ENCODE assay signal across 8 cellular contexts in genomic region chr4:15653864-15654391, GRCh38. TPM values are rescaled to one million over a fixed set of nuclear protein-coding genes. Genes with fewer than 3 reads are reported as not detected.
A peak's percentile ranks its signal among the peaks of the same experiment; 100 is the strongest.
DNase-seq lines count a peak whose midpoint lies in the region; ATAC-seq and TF ChIP-seq lines count a peak whose summit lies in the region.

No MANE protein-coding gene starts in this region.

- no peak for TF ChIP-seq CTCF in RWPE1 (conservative IDR thresholded peaks at IDR 0.05; ENCODE audit: low read depth)

- POLR2A ChIA-PET in RWPE1 (lab: Yijun Ruan, JAX; ENCODE audit: low non-redundant PET): no interaction called here

- no peaks in the 10 kb centered on the region for H3K27me3 Mint-ChIP-seq in activated T-cell treated with anti-CD3 and anti-CD28 coated beads, Interleukin-2, amount 50 U/mL, for 4 hours (ENCODE audit: low read depth)

- H3K36me3 Mint-ChIP-seq in activated T-cell treated with anti-CD3 and anti-CD28 coated beads, Interleukin-2, amount 50 U/mL, for 4 hours (ENCODE audit: insufficient read depth): no peaks in the 10 kb centered on the region

- H3K27ac ChIP-seq in RWPE1: peak overlapping the region; percentile 93
- H3K27ac ChIP-seq in effector memory CD4-positive, alpha-beta T cell (ENCODE audit: insufficient read depth, low read length, poor library complexity, severe bottlenecking): peak overlapping the region; percentile 92
- peak overlapping the region; percentile 85 for H3K27ac ChIP-seq in mesodermal cell (ENCODE audit: low read depth, low read length, severe bottlenecking)
- peak overlapping the region; percentile 97 for H3K27ac ChIP-seq in urinary bladder (ENCODE audit: low read depth)

- peaks cover 43% of the 10 kb centered on the region for H3K4me1 ChIP-seq in effector memory CD4-positive, alpha-beta T cell (ENCODE audit: control insufficient read depth, insufficient read depth, low read length, poor library complexity, severe bottlenecking)
- H3K4me1 ChIP-seq in mesodermal cell (ENCODE audit: control insufficient read depth, insufficient read depth, low read length, poor library complexity, severe bottlenecking): peaks cover 10% of the 10 kb centered on the region
- H3K4me1 ChIP-seq in urinary bladder (ENCODE audit: insufficient read depth): no peaks in the 10 kb centered on the region

- WGBS in mesodermal cell (ENCODE audit: insufficient coverage in 2 of 2), 2 experiments: 0% methylated on average over 1 of the region's 4 CpGs
- WGBS in urinary bladder: 3% methylated on average over 4 of the region's 4 CpGs

- no peaks in the 10 kb centered on the region for H3K9me3 ChIP-seq in effector memory CD4-positive, alpha-beta T cell (ENCODE audit: control insufficient read depth, low read length)
- H3K9me3 ChIP-seq in mesodermal cell (ENCODE audit: control insufficient read depth, low read length): no peaks in the 10 kb centered on the region

- H3K36me3 ChIP-seq in effector memory CD4-positive, alpha-beta T cell (ENCODE audit: control insufficient read depth, insufficient read depth, low read length): no peaks in the 10 kb centered on the region
- H3K36me3 ChIP-seq in mesodermal cell (ENCODE audit: control insufficient read depth, insufficient read depth, low read length) (peaks cover 18% of the 10 kb centered on the region), urinary bladder (ENCODE audit: insufficient read depth) (no peaks in the 10 kb centered on the region)

- CTCF ChIA-PET in RWPE1 (lab: Yijun Ruan, JAX): interaction anchor here (0.5 kb wide), 1 partner anchor 1388 kb away, joined by 3 read pairs; no protein-coding TSS in a partner anchor

- H3K4me3 Mint-ChIP-seq in activated T-cell treated with anti-CD3 and anti-CD28 coated beads, Interleukin-2, amount 50 U/mL, for 4 hours: peak overlapping the region; percentile 99

- no peak for DNase-seq in activated T-cell treated with anti-CD3 and anti-CD28 coated beads, Interleukin-2, amount 50 U/mL, for 4 hours
- no peak for DNase-seq in activated T-cell treated with anti-CD3 and anti-CD28 coated beads, Interleukin-2, amount 50 U/mL, for 48 hours
- DNase-seq in RWPE1 (ENCODE audit: low spot score) (peak; percentile 42), SHP77 (lab: John Stamatoyannopoulos, UW) (no peak)
- no peak for DNase-seq in effector memory CD4-positive, alpha-beta T cell

- H3K4me3 ChIP-seq in effector memory CD4-positive, alpha-beta T cell (ENCODE audit: insufficient read depth, low read depth, low read length, poor library complexity, severe bottlenecking): peak overlapping the region; percentile 95
- H3K4me3 ChIP-seq in mesodermal cell (ENCODE audit: extremely low read depth, insufficient read depth, low read length, poor library complexity, severe bottlenecking): peak overlapping the region; percentile 70
- peak overlapping the region; percentile 89 for H3K4me3 ChIP-seq in urinary bladder (ENCODE audit: low read depth, low read length)

- ATAC-seq in activated T-cell treated with anti-CD3 and anti-CD28 coated beads, Interleukin-2, amount 50 U/mL, for 4 hours: no peak
- ATAC-seq in HG03159 (IDR thresholded peaks at IDR 0.05; ENCODE audit: unreplicated experiment): peak; percentile 31

- peaks cover 57% of the 10 kb centered on the region for H3K4me1 Mint-ChIP-seq in activated T-cell treated with anti-CD3 and anti-CD28 coated beads, Interleukin-2, amount 50 U/mL, for 4 hours (ENCODE audit: low read depth)

- no peaks in the 10 kb centered on the region for H3K27me3 ChIP-seq in effector memory CD4-positive, alpha-beta T cell (replicated peaks; ENCODE audit: control insufficient read depth, insufficient read depth, low read length, poor library complexity, severe bottlenecking)

- H3K9me3 Mint-ChIP-seq in activated T-cell treated with anti-CD3 and anti-CD28 coated beads, Interleukin-2, amount 50 U/mL, for 4 hours: no peaks in the 10 kb centered on the region

RNA-seq across cellular contexts. Expression of gene FBXL5, which starts 1.2 kb away (rescaled TPM):
- total RNA-seq in activated T-cell treated with anti-CD3 and anti-CD28 coated beads, Interleukin-2, amount 50 U/mL, for 4 hours: 10 to 100 TPM; 20.5 to 22.7 (median 22.6) TPM
- polyA plus RNA-seq in mesodermal cell (2013, experiment 1 of 2): 81.9 TPM
- 78.0 TPM for polyA plus RNA-seq in mesodermal cell (2013, experiment 2 of 2)
- total RNA-seq in urinary bladder: 211 TPM
- polyA plus RNA-seq in urinary bladder: 75.3 TPM

RNA-seq across cellular contexts. Expression of gene FAM200B, which starts 27.7 kb away (rescaled TPM):
- total RNA-seq in activated T-cell treated with anti-CD3 and anti-CD28 coated beads, Interleukin-2, amount 50 U/mL, for 4 hours: 1 to 10 TPM; 6.1 to 6.6 (median 6.2) TPM
- polyA plus RNA-seq in mesodermal cell (2013, experiment 1 of 2): 57.9 TPM
- polyA plus RNA-seq in mesodermal cell (2013, experiment 2 of 2): 63.9 TPM
- 42.8 TPM for total RNA-seq in urinary bladder
- 58.4 TPM for polyA plus RNA-seq in urinary bladder

RNA-seq across cellular contexts. Expression of gene BST1, which starts 48.9 kb away (rescaled TPM):
- total RNA-seq in activated T-cell treated with anti-CD3 and anti-CD28 coated beads, Interleukin-2, amount 50 U/mL, for 4 hours: under 1 TPM in 2 of 3 donors, not detected in 1; 0.18 to 0.41 TPM
- polyA plus RNA-seq in mesodermal cell (2013, experiment 1 of 2): 4.0 TPM
- 3.1 TPM for polyA plus RNA-seq in mesodermal cell (2013, experiment 2 of 2)
- 23.7 TPM for total RNA-seq in urinary bladder
- 21.0 TPM for polyA plus RNA-seq in urinary bladder

Comparison
In these comparisons a context has a peak if more than half of its experiments do, and no peak if none do; other contexts are left out.
1. RNA of gene BST1, which starts 48.9 kb away (total RNA-seq): 23.7 TPM in urinary bladder (single experiment); 0.18 to 0.41 TPM in activated T-cell treated with anti-CD3 and anti-CD28 coated beads, Interleukin-2, amount 50 U/mL, for 4 hours; every median in the first group is over 10 times any median in the second.
2. Peak in every context shown above with its lines, with median percentiles within 50 percentile points of each other: H3K27ac ChIP-seq and H3K4me3 ChIP-seq.